In genomic region chr5:343461-344401, GRCh38 we compare ENCODE assay signal across 8 cellular contexts. TPM values are rescaled to one million over a fixed set of nuclear protein-coding genes. Genes with fewer than 3 reads are reported as not detected.
DNase-seq lines count a peak whose midpoint lies in the region; ATAC-seq and TF ChIP-seq lines count a peak whose summit lies in the region.

No MANE protein-coding gene starts in this region.

- no peaks in the 10 kb centered on the region for H3K4me1 ChIP-seq in right lobe of liver
- H3K4me1 ChIP-seq in Caco-2: no peaks in the 10 kb centered on the region

- peak overlapping the region; percentile 80 for H3K4me3 Mint-ChIP-seq in T-helper 2 cell treated with Interferon-gamma antibody and Interleukin-4, amounts not matched to agents 5 μg/mL and 100 μg/mL, for 36 hours
- no peak overlapping the region for H3K4me3 Mint-ChIP-seq in Caco-2 (ENCODE audit: unreplicated experiment)

- ATAC-seq in HG02759 (IDR thresholded peaks at IDR 0.05; ENCODE audit: unreplicated experiment) (peak; percentile 60), right lobe of liver (peak; percentile 63 to 85 (median 80))

- H3K4me3 ChIP-seq in choroid plexus epithelial cell (ENCODE audit: low read depth, low read length): peak overlapping the region; percentile 43
- peak overlapping the region; percentile 20 to 42 (median 25) for H3K4me3 ChIP-seq in right lobe of liver
- H3K4me3 ChIP-seq in Caco-2 (ENCODE audit: low read depth, low read length): no peak overlapping the region

- no TSS peak for BruUV-seq in Caco-2 (replicated peaks; lab: Mats Ljungman, UMichigan)

- peaks cover 59% of the 10 kb centered on the region for H3K4me1 Mint-ChIP-seq in T-helper 2 cell treated with Interferon-gamma antibody and Interleukin-4, amounts not matched to agents 5 μg/mL and 100 μg/mL, for 36 hours (ENCODE audit: low read depth)
- H3K4me1 Mint-ChIP-seq in Caco-2 (ENCODE audit: low read depth, unreplicated experiment): no peaks in the 10 kb centered on the region

- H3K9me3 Mint-ChIP-seq in T-helper 2 cell treated with Interferon-gamma antibody and Interleukin-4, amounts not matched to agents 5 μg/mL and 100 μg/mL, for 36 hours: peaks cover 5% of the 10 kb centered on the region
- H3K9me3 Mint-ChIP-seq in Caco-2 (ENCODE audit: unreplicated experiment): peaks cover 10% of the 10 kb centered on the region

- intact Hi-C loops in right lobe of liver (cut with DNase I) (no loop called here), Caco-2 (cut with micrococcal nuclease; ENCODE audit: unreplicated experiment) (no loop called here)

- POLR2A ChIA-PET in Caco-2 (lab: Charles Lee): no interaction called here

- 3% methylated on average over 33 of the region's 102 CpGs for WGBS in right lobe of liver (ENCODE audit: insufficient coverage, low coverage, low lambda C conversion rate, missing lambda C conversion rate)

- H3K27me3 ChIP-seq in right lobe of liver: no peaks in the 10 kb centered on the region
- no peaks in the 10 kb centered on the region for H3K27me3 ChIP-seq in Caco-2 (replicated peaks; ENCODE audit: control insufficient read depth, insufficient read depth, low read length)

- H3K27ac Mint-ChIP-seq in T-helper 2 cell treated with Interferon-gamma antibody and Interleukin-4, amounts not matched to agents 5 μg/mL and 100 μg/mL, for 36 hours: peak overlapping the region; percentile 89
- H3K27ac Mint-ChIP-seq in Caco-2 (ENCODE audit: unreplicated experiment): no peak overlapping the region

- no peaks in the 10 kb centered on the region for H3K27me3 Mint-ChIP-seq in T-helper 2 cell treated with Interferon-gamma antibody and Interleukin-4, amounts not matched to agents 5 μg/mL and 100 μg/mL, for 36 hours (ENCODE audit: low read depth)
- no peaks in the 10 kb centered on the region for H3K27me3 Mint-ChIP-seq in Caco-2 (ENCODE audit: insufficient read depth, unreplicated experiment)

- TF ChIP-seq POLR2A in right lobe of liver (IDR thresholded peaks at IDR 0.05): no peak

- CTCF ChIA-PET in Caco-2 (lab: Charles Lee): no interaction called here

- H3K27ac ChIP-seq in right lobe of liver: no peak overlapping the region

- DNase-seq in GM03348 (ENCODE audit: low spot score) (peak; percentile 94), choroid plexus epithelial cell (ENCODE audit: low read depth) (peak; percentile 75), right lobe of liver (peak in 1 of 3 donors; percentile 57), Caco-2 (no peak), occipital lobe (lab: John Stamatoyannopoulos, UW) (no peak)
- DNase-seq in T-helper 2 cell treated with Interferon-gamma antibody and Interleukin-4, amounts not matched to agents 5 μg/mL and 100 μg/mL, for 36 hours (ENCODE audit: low spot score): peak; percentile 71
- peak in 4 of 6 experiments; percentile 12 to 53 (median 37) for DNase-seq in stimulated activated naive CD4-positive, alpha-beta T cell (lab: John Stamatoyannopoulos, UW)

- TF ChIP-seq CTCF in choroid plexus epithelial cell (conservative IDR thresholded peaks at IDR 0.05; ENCODE audit: low read depth, low read length): no peak
- TF ChIP-seq CTCF in right lobe of liver (IDR thresholded peaks at IDR 0.05): no peak
- TF ChIP-seq CTCF in Caco-2 (IDR thresholded peaks at IDR 0.05; ENCODE audit: insufficient read depth in 1 of 2, low read depth in 1 of 2, low read length in 1 of 2, severe bottlenecking in 1 of 2, unreplicated experiment in 1 of 2): no peak

- H3K36me3 ChIP-seq in right lobe of liver (no peaks in the 10 kb centered on the region), Caco-2 (ENCODE audit: control insufficient read depth, insufficient read depth, low read length) (no peaks in the 10 kb centered on the region)

- H3K9me3 ChIP-seq in right lobe of liver: no peaks in the 10 kb centered on the region
- H3K9me3 ChIP-seq in Caco-2: no peaks in the 10 kb centered on the region

- H3K36me3 Mint-ChIP-seq in T-helper 2 cell treated with Interferon-gamma antibody and Interleukin-4, amounts not matched to agents 5 μg/mL and 100 μg/mL, for 36 hours (ENCODE audit: low read depth): peaks cover 45% of the 10 kb centered on the region
- H3K36me3 Mint-ChIP-seq in Caco-2 (ENCODE audit: insufficient read depth, unreplicated experiment): no peaks in the 10 kb centered on the region

RNA-seq across cellular contexts. Expression of gene AHRR, which starts 22.2 kb away (rescaled TPM):
- under 1 TPM; 0.06 to 0.81 (median 0.43) TPM for total RNA-seq in right lobe of liver
- 0.91 and 1.1 TPM in 2 replicates for total RNA-seq in Caco-2 (2022)
- 1.4 TPM for total RNA-seq in occipital lobe

Comparison
In these comparisons a context has a peak if more than half of its experiments do, and no peak if none do; other contexts are left out.
1. DNase-seq: peak in GM03348 (single experiment), T-helper 2 cell treated with Interferon-gamma antibody and Interleukin-4, amounts not matched to agents 5 μg/mL and 100 μg/mL, for 36 hours (single experiment), choroid plexus epithelial cell (single experiment) and stimulated activated naive CD4-positive, alpha-beta T cell (4 of 6); none in Caco-2 (0 of 2) and occipital lobe (single experiment).